ENCODE assay signal across 9 cellular contexts in the genomic region with DNA sequence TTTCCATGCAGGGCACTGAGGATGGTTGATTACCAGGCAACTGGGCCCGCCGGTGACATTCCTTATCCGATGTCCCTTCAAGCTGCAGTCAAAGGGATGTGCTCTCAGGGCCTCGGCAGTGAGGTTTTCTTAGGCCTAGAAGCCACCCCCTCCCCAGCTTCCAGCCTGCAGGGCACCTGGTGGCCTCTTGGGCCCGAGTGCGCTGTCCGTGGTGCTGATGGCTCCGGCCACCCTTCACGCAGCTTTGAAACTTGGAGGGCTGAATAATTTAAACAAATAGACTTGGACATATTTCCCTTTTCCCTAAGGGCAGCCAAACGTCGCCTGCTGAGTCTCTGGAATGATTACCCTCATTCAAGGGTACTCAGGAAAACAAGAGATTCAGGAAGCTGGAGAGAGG. TPM values are rescaled to one million over a fixed set of nuclear protein-coding genes. Genes with fewer than 3 reads are reported as not detected.
A peak's percentile ranks its signal among the peaks of the same experiment; 100 is the strongest.
DNase-seq lines count a peak whose midpoint lies in the region; ATAC-seq and TF ChIP-seq lines count a peak whose summit lies in the region.
"Had no signal": no experiment of that assay in that cellular context is flagged by ENCODE, and none has a peak within 500 bp of the region (broad histone marks: within the 10 kb centered on the region; RNA-seq: fewer than 3 reads in every experiment).

No MANE protein-coding gene starts in this region.

- H3K27me3 ChIP-seq in adipocyte (replicated peaks; ENCODE audit: control insufficient read depth, insufficient read depth, low read length) = peaks cover 71% of the 10 kb centered on the region

- DNase-seq in AG04449 (ENCODE audit: low read depth, low spot score) (no peak), GM13977 (ENCODE audit: low spot score) (peak; percentile 69), NCI-H345 (lab: John Stamatoyannopoulos, UW) (peak; percentile 73), adipocyte (ENCODE audit: low read depth) (peak; percentile 69), immature natural killer cell (peak; percentile 21 to 45 (median 26)), stromal cell of bone marrow (ENCODE audit: low read depth) (peak; percentile 8)

- peaks cover 16 to 19% of the 10 kb centered on the region in 2 donors for H3K4me1 Mint-ChIP-seq in immature natural killer cell

- H3K4me1 ChIP-seq in adipocyte (ENCODE audit: control insufficient read depth, insufficient read depth, low read length) = no peaks in the 10 kb centered on the region

- no peak overlapping the region for H3K9ac ChIP-seq in adipocyte (ENCODE audit: low read length)

- POLR2A ChIA-PET in AG04449 (lab: Yijun Ruan, JAX) = no interaction called here

- CTCF ChIA-PET in AG04449 (lab: Yijun Ruan, JAX) = interaction anchor here (1.2 to 2.3 kb wide), 4 partner anchors 9 to 242 kb away, joined by 3 to 10 read pairs (median 6); no protein-coding TSS in a partner anchor

- H3K4me3 ChIP-seq in AG04449 (ENCODE audit: low read depth, low read length) (no peak overlapping the region), adipocyte (ENCODE audit: low read length) (no peak overlapping the region)

- ATAC-seq in GM18517 (IDR thresholded peaks at IDR 0.05; ENCODE audit: unreplicated experiment) (no peak), GM19324 (IDR thresholded peaks at IDR 0.05; ENCODE audit: low FRiP score, unreplicated experiment) (no peak)

- peak; percentile 63 for TF ChIP-seq CTCF in AG04449 (IDR thresholded peaks at IDR 0.05; ENCODE audit: insufficient read depth, low read length, missing control alignments)
- no peak for TF ChIP-seq CTCF in GM13977 (IDR thresholded peaks at IDR 0.05; ENCODE audit: extremely low read depth, insufficient read depth, missing control alignments)

- H3K36me3 Mint-ChIP-seq in immature natural killer cell = peaks cover 0 to 8% (median 0%) of the 10 kb centered on the region in 3 donors

- peaks cover 0 to 2% (median 0%) of the 10 kb centered on the region in 6 donors for H3K9me3 Mint-ChIP-seq in immature natural killer cell

- peaks cover 18 to 26% (median 19%) of the 10 kb centered on the region in 3 donors for H3K27me3 Mint-ChIP-seq in immature natural killer cell (ENCODE audit: low read depth in 3 of 3)

- H3K36me3 ChIP-seq in adipocyte (ENCODE audit: control insufficient read depth, insufficient read depth, low read length, severe bottlenecking) = no peaks in the 10 kb centered on the region

- no peak overlapping the region for H3K4me3 Mint-ChIP-seq in immature natural killer cell

- H3K9me3 ChIP-seq in adipocyte (ENCODE audit: control insufficient read depth, low read length) = peaks cover 4% of the 10 kb centered on the region

- in situ Hi-C loops in GM13977 (cut with MboI; ENCODE audit: low pct_unique_long_range_greater_than_20kb, low sequenced_read_pairs, unreplicated experiment) = no loop called here

- H3K27ac Mint-ChIP-seq in immature natural killer cell = no peak overlapping the region

RNA-seq across cellular contexts. Expression of a gene that starts 8.9 kb away (rescaled TPM):
- not detected for polyA plus RNA-seq in immature natural killer cell
- polyA plus RNA-seq: adipose tissue had no signal

RNA-seq across cellular contexts. Expression of a gene that starts 23.7 kb away (rescaled TPM):
- polyA plus RNA-seq in immature natural killer cell = 10 to 100 TPM; 22.6 to 39.8 (median 23.6) TPM
